In genomic region chr17:82013341-82013740, GRCh38 we compare ENCODE assay signal across 13 cellular contexts. TPM values are rescaled to one million over a fixed set of nuclear protein-coding genes. Genes with fewer than 3 reads are reported as not detected.
DNase-seq lines count a peak whose midpoint lies in the region; TF ChIP-seq lines count a peak whose summit lies in the region.
"Had no signal": no experiment of that assay in that cellular context is flagged by ENCODE, and none has a peak within 500 bp of the region (broad histone marks: within the 10 kb centered on the region; RNA-seq: fewer than 3 reads in every experiment).

No MANE protein-coding gene starts in this region.

- CTCF ChIA-PET in RWPE1 (lab: Yijun Ruan, JAX) = interaction anchor here (0.6 to 4.0 kb wide), 3 partner anchors 9 to 53 kb away, joined by 3 to 20 read pairs (median 5); no protein-coding TSS in a partner anchor
- CTCF ChIA-PET in CD4-positive, alpha-beta memory T cell (lab: Charles Lee; ENCODE audit: partially characterized antibody) = interaction anchor here (1.4 kb wide), 1 partner anchor 53 kb away, joined by 4 read pairs; no protein-coding TSS in a partner anchor

- TF ChIP-seq CTCF in RWPE1 (conservative IDR thresholded peaks at IDR 0.05; ENCODE audit: low read depth) (no peak), epithelial cell of esophagus (IDR thresholded peaks at IDR 0.05; ENCODE audit: insufficient read depth, low read depth, low read length, missing control alignments) (no peak), uterus (IDR thresholded peaks at IDR 0.05) (no peak)

- no peaks in the 10 kb centered on the region for H3K9me3 Mint-ChIP-seq in CD4-positive, alpha-beta memory T cell
- H3K9me3 Mint-ChIP-seq: central memory CD8-positive, alpha-beta T cell had no signal

- no peak overlapping the region for H3K27ac Mint-ChIP-seq in CD4-positive, alpha-beta memory T cell
- H3K27ac Mint-ChIP-seq: activated CD8-positive, alpha-beta memory T cell treated with anti-CD3 and anti-CD28 coated beads, Interleukin-2, amount 10 ng/mL, durations not matched to agents 7 days and 5 days had no signal

- H3K36me3 ChIP-seq in uterus = no peaks in the 10 kb centered on the region
- no peaks in the 10 kb centered on the region for H3K36me3 ChIP-seq in CD4-positive, alpha-beta memory T cell (ENCODE audit: insufficient read depth, low read length)

- peak in 1 of 2 donors; percentile 26 for TF ChIP-seq POLR2A in uterus (IDR thresholded peaks at IDR 0.05)

- H3K27me3 Mint-ChIP-seq in CD4-positive, alpha-beta memory T cell = no peaks in the 10 kb centered on the region
- H3K27me3 Mint-ChIP-seq: activated CD8-positive, alpha-beta memory T cell treated with anti-CD3 and anti-CD28 coated beads, Interleukin-2, amount 10 ng/mL, durations not matched to agents 7 days and 5 days; central memory CD8-positive, alpha-beta T cell had no signal

- intact Hi-C loops in uterus (cut with DNase I; ENCODE audit: low total_unique reads) = no loop called here
- intact Hi-C loops in CD4-positive, alpha-beta memory T cell (cut with micrococcal nuclease) = no loop called here

- no peaks in the 10 kb centered on the region for H3K9me3 ChIP-seq in uterus
- H3K9me3 ChIP-seq in CD4-positive, alpha-beta memory T cell (ENCODE audit: control insufficient read depth in 1 of 2, low read length in 2 of 2) = no peaks in the 10 kb centered on the region

- H3K27me3 ChIP-seq in uterus = no peaks in the 10 kb centered on the region
- no peaks in the 10 kb centered on the region for H3K27me3 ChIP-seq in CD4-positive, alpha-beta memory T cell (ENCODE audit: insufficient read depth, low read length)

- H3K4me1 Mint-ChIP-seq in CD4-positive, alpha-beta memory T cell = no peaks in the 10 kb centered on the region
- H3K4me1 Mint-ChIP-seq: central memory CD8-positive, alpha-beta T cell had no signal

- no peak overlapping the region for H3K4me3 ChIP-seq in epithelial cell of esophagus (ENCODE audit: low read length)
- H3K4me3 ChIP-seq in uterus = no peak overlapping the region
- no peak overlapping the region for H3K4me3 ChIP-seq in CD4-positive, alpha-beta memory T cell (ENCODE audit: low read length in 2 of 2)

- no peak overlapping the region for H3K4me3 Mint-ChIP-seq in CD4-positive, alpha-beta memory T cell
- H3K4me3 Mint-ChIP-seq: activated CD8-positive, alpha-beta memory T cell treated with anti-CD3 and anti-CD28 coated beads, Interleukin-2, amount 10 ng/mL, durations not matched to agents 7 days and 5 days; central memory CD8-positive, alpha-beta T cell had no signal

- DNase-seq in RWPE1 (ENCODE audit: low spot score) (no peak), epithelial cell of esophagus (ENCODE audit: low read depth) (peak; percentile 64), left kidney (ENCODE audit: low read depth, low spot score) (peak; percentile 69), uterus (peak in 1 of 2 donors; percentile 58), inferior parietal cortex (ENCODE audit: extremely low spot score) (no peak), hepatic stellate cell (ENCODE audit: low spot score) (no peak)
- no peak for DNase-seq in CD4-positive, alpha-beta memory T cell
- DNase-seq: activated CD8-positive, alpha-beta memory T cell treated with anti-CD3 and anti-CD28 coated beads, Interleukin-2, amount 10 ng/mL, durations not matched to agents 7 days and 5 days; activated naive CD4-positive, alpha-beta T cell; erythroblast; SHP77 treated with DMSO at 0.1 percent for 48 hours had no signal

- POLR2A ChIA-PET in RWPE1 (lab: Yijun Ruan, JAX; ENCODE audit: low non-redundant PET) = no interaction called here
- POLR2A ChIA-PET in CD4-positive, alpha-beta memory T cell (lab: Charles Lee; ENCODE audit: partially characterized antibody) = no interaction called here

- no peaks in the 10 kb centered on the region for H3K4me1 ChIP-seq in uterus
- H3K4me1 ChIP-seq in CD4-positive, alpha-beta memory T cell (ENCODE audit: insufficient read depth, low read length) = no peaks in the 10 kb centered on the region

- H3K36me3 Mint-ChIP-seq in CD4-positive, alpha-beta memory T cell = peaks cover 0 to under 1% of the 10 kb centered on the region in 2 donors
- H3K36me3 Mint-ChIP-seq: activated CD8-positive, alpha-beta memory T cell treated with anti-CD3 and anti-CD28 coated beads, Interleukin-2, amount 10 ng/mL, durations not matched to agents 7 days and 5 days had no signal

- H3K27ac ChIP-seq in RWPE1 (peak overlapping the region; percentile 60), uterus (peak overlapping the region; percentile 65 to 71)
- no peak overlapping the region for H3K27ac ChIP-seq in CD4-positive, alpha-beta memory T cell (ENCODE audit: low read depth, low read length)
- H3K27ac ChIP-seq: VCaP had no signal

RNA-seq across cellular contexts. Expression of gene CENPX, which starts 9.3 kb away (rescaled TPM):
- total RNA-seq in uterus = 100 to 1,000 TPM in 1 of 4 donors, 10 to 100 TPM in 3; 26.7 to 212 (median 49.8) TPM
- total RNA-seq in CD4-positive, alpha-beta memory T cell = 10 to 100 TPM; 33.4 to 35.4 TPM
- polyA plus RNA-seq in CD4-positive, alpha-beta memory T cell = 10 to 100 TPM; 37.9 to 70.8 TPM

RNA-seq across cellular contexts. Expression of gene LRRC45, which starts 9.8 kb away (rescaled TPM):
- 10 to 100 TPM in 1 of 4 donors, 1 to 10 TPM in 2, under 1 TPM in 1; 0.29 to 14.2 (median 5.3) TPM for total RNA-seq in uterus
- total RNA-seq in CD4-positive, alpha-beta memory T cell = 10 to 100 TPM; 18.0 to 18.7 TPM
- polyA plus RNA-seq in CD4-positive, alpha-beta memory T cell = 1 to 10 TPM; 5.7 to 8.2 TPM

RNA-seq across cellular contexts. Expression of gene RAC3, which starts 18.1 kb away (rescaled TPM):
- total RNA-seq in uterus = 1 to 10 TPM in 1 of 4 donors, under 1 TPM in 1, not detected in 2; 0.91 to 8.4 TPM
- total RNA-seq in CD4-positive, alpha-beta memory T cell = 1 to 10 TPM in 1 of 2 experiments, under 1 TPM in 1; 0.86 to 2.3 TPM
- under 1 TPM in 1 of 2 donors, not detected in 1; 0.44 TPM for polyA plus RNA-seq in CD4-positive, alpha-beta memory T cell

RNA-seq across cellular contexts. Expression of gene DCXR, which starts 24.2 kb away (rescaled TPM):
- 100 to 1,000 TPM in 1 of 4 donors, 10 to 100 TPM in 3; 23.8 to 125 (median 67.5) TPM for total RNA-seq in uterus
- total RNA-seq in CD4-positive, alpha-beta memory T cell = 10 to 100 TPM; 65.9 to 68.2 TPM
- polyA plus RNA-seq in CD4-positive, alpha-beta memory T cell = 100 to 1,000 TPM; 118 to 164 TPM

RNA-seq across cellular contexts. Expression of gene ASPSCR1, which starts 35.9 kb away (rescaled TPM):
- 10 to 100 TPM in 2 of 4 donors, 1 to 10 TPM in 2; 3.5 to 34.2 (median 13.6) TPM for total RNA-seq in uterus
- 10 to 100 TPM; 40.4 to 40.6 TPM for total RNA-seq in CD4-positive, alpha-beta memory T cell
- polyA plus RNA-seq in CD4-positive, alpha-beta memory T cell = 10 to 100 TPM; 25.1 to 36.7 TPM

Comparison
In these comparisons a context has a peak if more than half of its experiments do, and no peak if none do; other contexts are left out.
1. DNase-seq: peak in epithelial cell of esophagus (single experiment) and left kidney (single experiment); none in RWPE1 (single experiment), CD4-positive, alpha-beta memory T cell (0 of 5), inferior parietal cortex (single experiment) and hepatic stellate cell (single experiment).